19 cellular contexts compared by ENCODE assay signal in the genomic region with DNA sequence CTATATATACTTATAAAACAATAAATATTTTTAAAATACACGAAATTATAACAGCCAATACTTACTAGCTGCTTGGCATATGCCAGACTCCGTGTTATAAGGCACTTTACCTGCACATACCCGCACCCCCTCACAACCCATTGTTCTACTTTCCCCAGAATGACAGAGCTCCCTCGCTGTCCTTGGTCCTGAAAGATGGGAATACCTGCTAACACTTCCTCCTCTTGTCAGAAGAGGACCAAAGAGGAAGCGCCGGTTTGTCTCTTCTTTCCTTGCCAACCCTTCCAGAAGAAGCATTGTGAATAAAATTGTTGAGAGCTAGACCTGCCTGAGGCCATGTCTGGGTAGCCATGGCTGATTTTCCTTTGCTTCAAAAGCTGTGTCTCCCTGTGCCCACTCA.
A peak's percentile ranks its signal among the peaks of the same experiment; 100 is the strongest.
DNase-seq lines count a peak whose midpoint lies in the region; ATAC-seq, FAIRE-seq and TF ChIP-seq lines count a peak whose summit lies in the region.
"Had no signal": no experiment of that assay in that cellular context is flagged by ENCODE, and none has a peak within 500 bp of the region (broad histone marks: within the 10 kb centered on the region; RNA-seq: fewer than 3 reads in every experiment).

No MANE protein-coding gene starts in this region.

- no peak for TF ChIP-seq EP300 in A549 (IDR thresholded peaks at IDR 0.05)

- TF ChIP-seq POLR2A in A549 (IDR thresholded peaks at IDR 0.05; ENCODE audit: low read length) = no peak
- TF ChIP-seq POLR2A in body of pancreas (IDR thresholded peaks at IDR 0.05) = no peak

- no peak overlapping the region for H2BK20ac ChIP-seq in H9 (ENCODE audit: low read depth, low read length, poor library complexity, severe bottlenecking)

- H3T11ph ChIP-seq in H9 (ENCODE audit: low read length) = no peak overlapping the region

- DNase-seq in A549 (ENCODE audit: low read depth in 1 of 2, low spot score in 1 of 2) (peak in 1 of 2 experiments; percentile 5), H9 (peak; percentile 67), NT2/D1 (ENCODE audit: low read depth, low spot score) (peak; percentile 70), body of pancreas (peak; percentile 13 to 28 (median 24)), AG08396 (ENCODE audit: low spot score) (no peak), NCI-H2081 treated with DMSO at 0.1 percent for 48 hours (lab: John Stamatoyannopoulos, UW) (no peak)
- no peak for DNase-seq in central memory CD4-positive, alpha-beta T cell
- DNase-seq: activated CD8-positive, alpha-beta memory T cell treated with anti-CD3 and anti-CD28 coated beads for 24 hours; activated naive CD4-positive, alpha-beta T cell treated with anti-CD3 and anti-CD28 coated beads, Interleukin-2, amount 10 ng/mL, durations not matched to agents 7 days and 5 days; AML-193; cerebellar nuclear complex; esophagus squamous epithelium; NCI-H526 treated with DMSO at 0.1 percent for 48 hours; stimulated activated CD4-positive, alpha-beta T cell treated with anti-CD3 and anti-CD28 coated beads, Interleukin-4, amount 100 ng/mL, for 4 hours; stimulated activated naive CD8-positive, alpha-beta T cell treated with anti-CD3 and anti-CD28 coated beads, Interleukin-15, Interleukin-2, amounts not matched to agents 100 U/mL and 50 U/mL, for 24 hours had no signal

- no peak overlapping the region for H2BK5ac ChIP-seq in H9 (ENCODE audit: insufficient read length, low read length)

- H3K79me2 ChIP-seq in H9 (ENCODE audit: insufficient read depth, low read length) = no peaks in the 10 kb centered on the region

- H3K4me1 ChIP-seq in A549 (no peaks in the 10 kb centered on the region), H9 (ENCODE audit: insufficient read depth, low read length) (no peaks in the 10 kb centered on the region), NT2/D1 (ENCODE audit: insufficient read depth, insufficient read length) (no peaks in the 10 kb centered on the region), body of pancreas (peaks cover 19% of the 10 kb centered on the region)
- H3K4me1 ChIP-seq: esophagus squamous epithelium had no signal

- 1% methylated on average over 5 of the region's 6 CpGs for WGBS in A549 (ENCODE audit: missing lambda C conversion rate)
- WGBS in H9 (ENCODE audit: extremely low coverage, insufficient read length, low lambda C conversion rate) = no CpG with 5 or more reads among the region's 6 CpGs
- WGBS in body of pancreas, 2 donors = 20 to 33% methylated on average over 6 of the region's 6 CpGs

- H3K4ac ChIP-seq in H9 (ENCODE audit: low read depth, low read length) = no peak overlapping the region

- H3K18ac ChIP-seq in H9 (ENCODE audit: insufficient read length, low read depth, low read length) = no peak overlapping the region

- H4K8ac ChIP-seq in H9 (replicated peaks; ENCODE audit: insufficient read length, low read depth, low read length) = no peak overlapping the region

- H3K79me1 ChIP-seq in H9 (ENCODE audit: insufficient read depth, low read depth, low read length, poor library complexity, severe bottlenecking) = no peaks in the 10 kb centered on the region

- H3K27ac ChIP-seq in A549 (no peak overlapping the region), H9 (ENCODE audit: insufficient read length, low read depth, low read length) (no peak overlapping the region), body of pancreas (no peak overlapping the region)
- H3K27ac ChIP-seq: esophagus squamous epithelium, HL-60 had no signal

- H3K4me3 ChIP-seq in A549 = no peak overlapping the region
- H3K4me3 ChIP-seq in NT2/D1 (ENCODE audit: insufficient read length, low read depth) = no peak overlapping the region
- no peak overlapping the region for H3K4me3 ChIP-seq in body of pancreas
- H3K4me3 ChIP-seq: esophagus squamous epithelium, mucosa of descending colon had no signal

- no peak overlapping the region for H4K5ac ChIP-seq in H9 (ENCODE audit: insufficient read length, low read depth, low read length)

- H3K23ac ChIP-seq in H9 (ENCODE audit: insufficient read length, low read depth, low read length) = no peak overlapping the region

- no peak overlapping the region for H2BK15ac ChIP-seq in H9 (ENCODE audit: low read depth, low read length)

- no peak overlapping the region for H3K4me3 Mint-ChIP-seq in H9
- H3K4me3 Mint-ChIP-seq: activated naive CD4-positive, alpha-beta T cell treated with anti-CD3 and anti-CD28 coated beads, Interleukin-2, amount 10 ng/mL, durations not matched to agents 7 days and 5 days had no signal

- H3K14ac ChIP-seq in H9 (ENCODE audit: insufficient read depth, low read length) = no peak overlapping the region

- H4K91ac ChIP-seq in H9 (ENCODE audit: insufficient read length, low read depth, low read length) = no peak overlapping the region

- TF ChIP-seq RAD21 in A549 (conservative IDR thresholded peaks at IDR 0.05 in 1 of 2, IDR thresholded peaks at IDR 0.05 in 1 of 2) = no peak

- H2BK120ac ChIP-seq in H9 (ENCODE audit: low read depth, low read length, poor library complexity, severe bottlenecking) = no peak overlapping the region

- TF ChIP-seq CTCF in A549 (IDR thresholded peaks at IDR 0.05) (no peak), H9 (conservative IDR thresholded peaks at IDR 0.05) (no peak), body of pancreas (IDR thresholded peaks at IDR 0.05) (no peak)

- H3K9ac ChIP-seq in H9 (ENCODE audit: extremely low read depth, insufficient read length, low read length) (no peak overlapping the region), NT2/D1 (ENCODE audit: insufficient read length, low read depth) (no peak overlapping the region)

- no peaks in the 10 kb centered on the region for H3K9me3 Mint-ChIP-seq in H9

- H3K9me3 ChIP-seq in A549 (no peaks in the 10 kb centered on the region), H9 (ENCODE audit: control insufficient read depth, low read depth, low read length) (peaks cover 5% of the 10 kb centered on the region), NT2/D1 (ENCODE audit: insufficient read depth, low read length) (no peaks in the 10 kb centered on the region), body of pancreas (no peaks in the 10 kb centered on the region)
- H3K9me3 ChIP-seq: esophagus squamous epithelium, mucosa of descending colon had no signal

- H3K27ac Mint-ChIP-seq in H9 = no peak overlapping the region
- H3K27ac Mint-ChIP-seq: activated naive CD4-positive, alpha-beta T cell treated with anti-CD3 and anti-CD28 coated beads, Interleukin-2, amount 10 ng/mL, durations not matched to agents 7 days and 5 days had no signal

- H3K36me3 ChIP-seq in NT2/D1 (ENCODE audit: insufficient read depth, insufficient read length, low read length) (no peaks in the 10 kb centered on the region), body of pancreas (replicated peaks in 1 of 2; ENCODE audit: insufficient read depth in 1 of 2, low read depth in 2 of 2) (no peaks in the 10 kb centered on the region)
- H3K36me3 ChIP-seq: esophagus squamous epithelium had no signal

- no peak for ATAC-seq in A549
- no peak for ATAC-seq in body of pancreas
- ATAC-seq in HG02642 (IDR thresholded peaks at IDR 0.05; ENCODE audit: poor library complexity, unreplicated experiment) = no peak
- ATAC-seq: mucosa of descending colon; stimulated activated naive CD8-positive, alpha-beta T cell treated with anti-CD3 and anti-CD28 coated beads, Interleukin-15, Interleukin-2, amounts not matched to agents 100 U/mL and 50 U/mL, for 24 hours had no signal

- H2AK5ac ChIP-seq in H9 (ENCODE audit: insufficient read length, low read length) = no peak overlapping the region

- no peaks in the 10 kb centered on the region for H3K23me2 ChIP-seq in H9 (ENCODE audit: insufficient read length, low read depth, low read length, poor library complexity, severe bottlenecking)

- no peak overlapping the region for H3K4me2 ChIP-seq in A549
- no peak overlapping the region for H3K4me2 ChIP-seq in H9 (ENCODE audit: insufficient read depth, insufficient read length, low read length)

- H2AFZ ChIP-seq in H9 (ENCODE audit: low read length) = no peak overlapping the region

- intact Hi-C loops in body of pancreas (cut with DNase I) = no loop called here

- POLR2A ChIA-PET in A549 (lab: Yijun Ruan, JAX) = no interaction called here

- no peak overlapping the region for H3K56ac ChIP-seq in H9 (ENCODE audit: insufficient read length, low read depth, low read length)

- H3K4me1 Mint-ChIP-seq in H9 = no peaks in the 10 kb centered on the region
- H3K4me1 Mint-ChIP-seq: activated naive CD4-positive, alpha-beta T cell treated with anti-CD3 and anti-CD28 coated beads, Interleukin-2, amount 10 ng/mL, durations not matched to agents 7 days and 5 days had no signal

- CTCF ChIA-PET in A549 (lab: Yijun Ruan, JAX) = interaction anchor here (0.7 kb wide), 1 partner anchor 61 kb away, joined by 5 read pairs; no protein-coding TSS in a partner anchor

- H3K27me3 Mint-ChIP-seq in H9 (ENCODE audit: low read depth) = peaks cover 25% of the 10 kb centered on the region
- H3K27me3 Mint-ChIP-seq: activated naive CD4-positive, alpha-beta T cell treated with anti-CD3 and anti-CD28 coated beads, Interleukin-2, amount 10 ng/mL, durations not matched to agents 7 days and 5 days had no signal

- H3K27me3 ChIP-seq in H9 (ENCODE audit: insufficient read depth, low read length) = no peaks in the 10 kb centered on the region
- peaks cover 9% of the 10 kb centered on the region for H3K27me3 ChIP-seq in NT2/D1 (ENCODE audit: insufficient read depth, insufficient read length)
- no peaks in the 10 kb centered on the region for H3K27me3 ChIP-seq in body of pancreas
- H3K27me3 ChIP-seq: esophagus squamous epithelium had no signal

- FAIRE-seq in A549 (lab: Jason Lieb, UNC) = no peak
- FAIRE-seq: GM18507 had no signal

- H2BK12ac ChIP-seq in H9 (ENCODE audit: insufficient read length, low read depth, low read length) = no peak overlapping the region

- H3K36me3 Mint-ChIP-seq in H9 (ENCODE audit: insufficient read depth in 1 of 3, low read depth in 3 of 3) = no peaks in the 10 kb centered on the region
- H3K36me3 Mint-ChIP-seq: activated naive CD4-positive, alpha-beta T cell treated with anti-CD3 and anti-CD28 coated beads, Interleukin-2, amount 10 ng/mL, durations not matched to agents 7 days and 5 days had no signal

- H4K20me1 ChIP-seq in H9 (ENCODE audit: control insufficient read depth, insufficient read depth, insufficient read length) = no peaks in the 10 kb centered on the region

Comparison
In these comparisons a context has a peak if more than half of its experiments do, and no peak if none do; other contexts are left out.
1. DNase-seq: peak in H9 (single experiment), NT2/D1 (single experiment) and body of pancreas (4 of 4); none in AG08396 (single experiment), NCI-H2081 treated with DMSO at 0.1 percent for 48 hours (single experiment) and central memory CD4-positive, alpha-beta T cell (single experiment).